In the genomic region with DNA sequence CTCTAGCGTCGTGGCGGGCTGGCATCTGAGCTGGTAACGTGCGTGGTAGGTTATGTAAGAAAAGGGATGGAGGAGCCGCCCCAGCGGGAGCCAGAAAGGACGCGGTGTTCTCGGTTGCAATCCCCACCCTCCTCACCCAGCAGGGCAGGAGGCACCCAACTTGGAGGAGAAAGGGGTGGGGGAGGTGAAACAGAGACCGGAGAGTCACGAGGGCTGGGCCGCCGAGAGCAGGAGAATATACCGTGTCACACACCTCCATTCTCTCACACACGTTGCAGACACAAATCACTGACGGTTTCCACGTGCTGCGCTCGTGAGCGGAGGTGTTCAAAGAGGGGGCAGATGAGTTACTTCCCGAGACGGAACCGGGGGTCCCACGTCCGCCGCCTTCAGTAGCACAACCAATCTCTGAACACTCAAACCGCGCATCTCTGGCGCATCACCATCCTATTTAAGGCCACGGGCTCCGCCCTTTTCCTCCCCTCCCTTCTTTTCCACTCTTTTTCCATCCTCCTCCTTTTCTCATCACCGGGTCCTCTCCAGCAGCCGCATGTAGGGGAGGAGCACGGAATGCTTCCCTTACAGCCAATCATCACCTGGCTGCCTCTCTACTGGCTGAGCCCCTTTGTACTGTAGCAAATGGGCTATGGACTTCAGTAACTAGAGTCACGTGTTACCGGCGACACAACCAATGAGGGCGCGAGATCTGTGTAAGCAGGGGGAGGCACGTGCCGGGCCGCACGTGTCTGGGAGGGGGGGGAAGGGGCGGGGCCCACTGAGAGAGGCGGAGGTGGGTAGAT, we compare ENCODE assay signal across 8 cellular contexts. TPM values are rescaled to one million over a fixed set of nuclear protein-coding genes. Genes with fewer than 3 reads are reported as not detected.
DNase-seq lines count a peak whose midpoint lies in the region; ATAC-seq lines count a peak whose summit lies in the region.

A gene with protein sequence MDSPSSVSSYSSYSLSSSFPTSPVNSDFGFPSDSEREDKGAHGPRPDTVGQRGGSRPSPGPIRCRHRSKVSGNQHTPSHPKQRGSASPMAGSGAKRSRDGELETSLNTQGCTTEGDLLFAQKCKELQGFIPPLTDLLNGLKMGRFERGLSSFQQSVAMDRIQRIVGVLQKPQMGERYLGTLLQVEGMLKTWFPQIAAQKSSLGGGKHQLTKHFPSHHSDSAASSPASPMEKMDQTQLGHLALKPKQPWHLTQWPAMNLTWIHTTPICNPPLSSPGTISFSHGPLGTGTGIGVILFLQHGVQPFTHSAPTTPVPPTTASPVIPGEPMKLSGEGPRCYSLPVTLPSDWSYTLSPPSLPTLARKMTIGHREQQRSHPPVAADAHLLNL (plus strand): TSS at position 797 of the 800 bp plus-strand sequence. CDS start 714 bp downstream, outside the sequence.

- DNase-seq in ELF-1 (ENCODE audit: low read depth, low spot score) (peak; percentile 94), NCI-H446 treated with DMSO at 0.1 percent for 48 hours (lab: John Stamatoyannopoulos, UW) (peak; percentile 98), dermis blood vessel endothelial cell (peak; percentile 98), left colon (peak; percentile 75 to 95)
- peak; percentile 66 to 74 for DNase-seq in activated CD4-positive, alpha-beta T cell treated with anti-CD3 and anti-CD28 coated beads, Interleukin-2, amount 50 U/mL, for 48 hours
- peak; percentile 76 to 78 for DNase-seq in stimulated activated CD4-positive, alpha-beta T cell treated with anti-CD3 and anti-CD28 coated beads, Interleukin-15, amount 100 ng/mL, for 48 hours (ENCODE audit: low read depth in 2 of 2)

- intact Hi-C loops in left colon (cut with DNase I, micrococcal nuclease), result no loop called here

- peak; percentile 78 for ATAC-seq in HG03045 (IDR thresholded peaks at IDR 0.05; ENCODE audit: unreplicated experiment)
- ATAC-seq in left colon, result peak; percentile 75
- ATAC-seq in HG03025 (IDR thresholded peaks at IDR 0.05; ENCODE audit: low FRiP score, unreplicated experiment), result no peak

RNA-seq across cellular contexts. Expression of the gene that starts here (rescaled TPM):
- total RNA-seq in dermis blood vessel endothelial cell, result 0.33 and 1.0 TPM in 2 replicates
- 1 to 10 TPM in 1 of 2 donors, under 1 TPM in 1; 0.95 to 1.3 TPM for total RNA-seq in left colon
